In the genomic region with DNA sequence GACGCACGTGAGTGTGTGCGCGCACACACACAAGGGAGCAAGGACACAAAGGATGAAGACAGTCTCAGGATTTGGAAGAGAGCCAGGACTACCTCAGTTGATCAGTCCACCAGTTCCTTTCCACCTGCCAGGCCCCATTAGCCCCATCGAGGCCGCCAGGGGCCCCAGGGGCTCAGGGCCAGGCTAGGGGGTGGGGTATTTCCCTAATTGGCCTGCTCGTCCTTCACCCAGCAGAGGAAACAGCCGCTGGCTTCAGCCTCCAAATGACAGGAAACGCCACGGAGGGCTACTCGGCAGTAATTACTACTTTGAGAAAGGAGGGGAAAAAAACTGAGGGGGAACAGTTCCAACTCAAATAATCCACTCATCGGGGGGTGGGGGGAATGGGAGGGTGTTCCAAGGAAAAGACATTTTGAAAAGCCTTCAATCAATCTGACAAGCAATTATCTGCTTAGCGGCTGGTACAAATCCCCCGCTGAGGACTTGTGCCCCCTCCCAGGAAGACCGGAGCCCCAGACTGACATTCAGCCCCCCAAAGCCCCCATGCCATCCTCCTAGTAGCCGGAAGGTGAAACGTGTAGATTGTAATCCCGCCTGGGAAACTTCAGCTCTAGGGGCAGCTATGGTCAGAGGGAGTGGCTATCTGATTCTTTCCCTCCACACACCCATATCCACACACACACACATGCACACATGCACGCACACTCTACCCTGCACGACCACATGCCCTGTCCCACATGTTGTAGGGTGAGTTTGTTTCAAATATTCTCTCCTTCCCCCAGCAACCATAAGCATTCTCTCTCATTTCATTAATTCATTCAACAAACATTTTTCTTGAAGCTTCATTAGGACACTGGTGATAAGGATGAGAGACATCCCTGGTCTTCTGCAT, we compare ENCODE assay signal across 1 cellular context.
TF ChIP-seq lines count a peak whose summit lies in the region.

No MANE protein-coding gene starts in this region.

TF ChIP-seq in endothelial cell of umbilical vein, 7 proteins besides CTCF, POLR2A, EP300 and RAD21 (continued from another document):
- TF ChIP-seq FOS (IDR thresholded peaks at IDR 0.05; ENCODE audit: borderline replicate concordance, insufficient read depth, low read length) (no peak), EZH2 (IDR thresholded peaks at IDR 0.05; ENCODE audit: borderline replicate concordance, low read depth, low read length, severe bottlenecking) (no peak), JUN (IDR thresholded peaks at IDR 0.05; ENCODE audit: borderline replicate concordance, insufficient read depth, insufficient read length, low read depth) (no peak), MYC (IDR thresholded peaks at IDR 0.05; ENCODE audit: low read depth, low read length) (no peak)
TF ChIP-seq in endothelial cell of umbilical vein: peak in this region for 0.
